21 cellular contexts compared by ENCODE assay signal in the genomic region with DNA sequence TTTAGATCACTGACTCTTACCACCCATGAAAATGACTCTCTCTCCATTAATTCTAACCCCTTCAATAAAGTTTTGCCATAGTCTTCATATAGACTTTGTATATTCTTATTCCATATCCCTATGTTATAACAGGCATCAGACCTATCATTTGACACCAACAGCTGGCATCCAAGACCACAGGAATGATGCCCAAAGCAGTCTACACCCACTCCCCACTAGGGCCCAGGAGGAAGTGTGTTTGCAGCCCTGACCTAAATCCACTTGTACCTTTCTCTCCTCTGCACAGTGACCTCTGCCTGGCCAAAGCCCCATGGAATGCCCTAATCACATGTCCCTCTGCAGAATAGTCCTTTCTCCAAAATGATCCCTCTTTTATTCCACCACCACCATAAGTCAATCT.
A peak's percentile ranks its signal among the peaks of the same experiment; 100 is the strongest.
DNase-seq lines count a peak whose midpoint lies in the region; ATAC-seq, FAIRE-seq and TF ChIP-seq lines count a peak whose summit lies in the region.
"Had no signal": no experiment of that assay in that cellular context is flagged by ENCODE, and none has a peak within 500 bp of the region (broad histone marks: within the 10 kb centered on the region; RNA-seq: fewer than 3 reads in every experiment).

No MANE protein-coding gene starts in this region.

- H3K27me3 ChIP-seq in mesenchymal stem cell (ENCODE audit: control insufficient read depth in 1 of 2, insufficient read depth in 1 of 2, low read length in 2 of 2) (no peaks in the 10 kb centered on the region), aorta (ENCODE audit: control insufficient read depth in 1 of 2, insufficient read depth in 2 of 2, low read length in 1 of 2) (no peaks in the 10 kb centered on the region), MG63 (no peaks in the 10 kb centered on the region)
- H3K27me3 ChIP-seq: BLaER1 treated with 17β-estradiol and CSF1 and Interleukin-3, amounts not matched to agents 10 nM and 100 nM; SJSA1 had no signal

- H3K18ac ChIP-seq in mesenchymal stem cell (ENCODE audit: low read depth in 1 of 2, low read length in 2 of 2), result peak overlapping the region; percentile 26 to 61

- intact Hi-C loops in aorta (cut with DNase I), result no loop called here
- intact Hi-C loops in CD14-positive monocyte (cut with micrococcal nuclease), result loop anchor here in 1 of 2 donors (10.0 kb wide), 1 partner anchor 66 kb away; no protein-coding TSS in a partner anchor

- no peak for TF ChIP-seq EP300 in A549 (IDR thresholded peaks at IDR 0.05)

- DNase-seq in A549 (ENCODE audit: low read depth in 1 of 2, low spot score in 1 of 2) (no peak), LHCN-M2 (ENCODE audit: low read depth) (peak; percentile 61), mesenchymal stem cell (no peak), osteocyte (ENCODE audit: extremely low spot score, unreplicated experiment) (no peak), aorta (no peak), MG63 (no peak), CD14-positive monocyte (ENCODE audit: low spot score) (no peak)
- DNase-seq: CD8-positive, alpha-beta memory T cell; H7; KG1; NCI-H1048; NCI-H1436; NCI-H2029; NCI-H345; NCI-H524 treated with DMSO at 0.1 percent for 48 hours; PC-3; RPMI8226 had no signal

- H3K36me3 ChIP-seq in mesenchymal stem cell (ENCODE audit: control insufficient read depth in 1 of 2, insufficient read depth in 2 of 2, low read depth in 1 of 2, low read length in 2 of 2), result peaks cover 0 to 6% of the 10 kb centered on the region in 2 experiments
- H3K36me3 ChIP-seq in aorta (ENCODE audit: control insufficient read depth in 1 of 2, insufficient read depth in 2 of 2, low read length in 1 of 2), result no peaks in the 10 kb centered on the region
- no peaks in the 10 kb centered on the region for H3K36me3 ChIP-seq in MG63
- H3K36me3 ChIP-seq: SJSA1 had no signal

- ATAC-seq in A549, result no peak
- ATAC-seq in aorta (ENCODE audit: low FRiP score), result no peak
- ATAC-seq: HepG2, PC-3 had no signal

- H3K27me3 Mint-ChIP-seq in osteocyte (ENCODE audit: unreplicated experiment) (no peaks in the 10 kb centered on the region), CD14-positive monocyte (ENCODE audit: low read depth in 3 of 3) (peaks cover 0 to 7% (median 0%) of the 10 kb centered on the region in 3 donors)

- H3K4me3 Mint-ChIP-seq in osteocyte (ENCODE audit: unreplicated experiment), result no peak overlapping the region
- H3K4me3 Mint-ChIP-seq in CD14-positive monocyte, result no peak overlapping the region
- H3K4me3 Mint-ChIP-seq: CD8-positive, alpha-beta memory T cell had no signal

- H3K9ac ChIP-seq in mesenchymal stem cell (ENCODE audit: low read length), result no peak overlapping the region

- CTCF ChIA-PET in A549 (lab: Yijun Ruan, JAX), result no interaction called here

- H3K23ac ChIP-seq in mesenchymal stem cell (ENCODE audit: low read length in 2 of 2), result no peak overlapping the region

- no peak overlapping the region for H4K91ac ChIP-seq in mesenchymal stem cell (ENCODE audit: low read length)

- peak overlapping the region; percentile 58 for H3K27ac Mint-ChIP-seq in osteocyte (ENCODE audit: unreplicated experiment)
- H3K27ac Mint-ChIP-seq in CD14-positive monocyte, result peak overlapping the region in 2 of 7 donors; percentile 65 to 81

- H3K4me2 ChIP-seq in A549 (no peak overlapping the region), mesenchymal stem cell (ENCODE audit: low read length, poor library complexity, severe bottlenecking) (no peak overlapping the region)

- peak overlapping the region in 1 of 2 experiments; percentile 9 for H2BK12ac ChIP-seq in mesenchymal stem cell (ENCODE audit: low read length in 2 of 2)

- H3K36me3 Mint-ChIP-seq in osteocyte (ENCODE audit: unreplicated experiment) (peaks cover 9% of the 10 kb centered on the region), CD14-positive monocyte (peaks cover 0 to 3% of the 10 kb centered on the region in 2 donors)
- H3K36me3 Mint-ChIP-seq: CD8-positive, alpha-beta memory T cell had no signal

- no peak for TF ChIP-seq RAD21 in A549 (conservative IDR thresholded peaks at IDR 0.05 in 1 of 2, IDR thresholded peaks at IDR 0.05 in 1 of 2)

- H4K8ac ChIP-seq in mesenchymal stem cell (ENCODE audit: low read length), result no peak overlapping the region

- peaks cover 40% of the 10 kb centered on the region for H3K4me1 Mint-ChIP-seq in osteocyte (ENCODE audit: unreplicated experiment)
- peaks cover 36% of the 10 kb centered on the region for H3K4me1 Mint-ChIP-seq in CD14-positive monocyte
- H3K4me1 Mint-ChIP-seq: CD8-positive, alpha-beta memory T cell had no signal

- H3K27ac ChIP-seq in A549 (peak overlapping the region; percentile 46 to 76; a peak in 5 of 6 replicates), mesenchymal stem cell (ENCODE audit: low read length, poor library complexity, severe bottlenecking) (no peak overlapping the region), aorta (ENCODE audit: low read depth in 1 of 2, low read length in 2 of 2) (no peak overlapping the region)
- H3K27ac ChIP-seq: SJSA1 had no signal

- no peak overlapping the region for H3K14ac ChIP-seq in mesenchymal stem cell (ENCODE audit: low read length in 2 of 2)

- POLR2A ChIA-PET in A549 (lab: Yijun Ruan, JAX), result no interaction called here

- H3K9me3 Mint-ChIP-seq in osteocyte (ENCODE audit: unreplicated experiment) (no peaks in the 10 kb centered on the region), CD14-positive monocyte (peaks cover 0 to 9% (median 7%) of the 10 kb centered on the region in 7 donors)
- H3K9me3 Mint-ChIP-seq: CD8-positive, alpha-beta memory T cell had no signal

- no peak overlapping the region for H3K4ac ChIP-seq in mesenchymal stem cell (ENCODE audit: low read depth in 1 of 2, low read length in 2 of 2)

- no peak overlapping the region for H2AFZ ChIP-seq in mesenchymal stem cell (ENCODE audit: low read depth, low read length)

- H2BK120ac ChIP-seq in mesenchymal stem cell (ENCODE audit: low read depth, low read length), result no peak overlapping the region

- no peak overlapping the region for H3K4me3 ChIP-seq in A549
- H3K4me3 ChIP-seq in mesenchymal stem cell (ENCODE audit: insufficient read depth in 1 of 2, low read depth in 1 of 2, low read length in 2 of 2), result no peak overlapping the region
- H3K4me3 ChIP-seq in aorta (ENCODE audit: low read length in 2 of 2), result no peak overlapping the region
- no peak overlapping the region for H3K4me3 ChIP-seq in MG63
- H3K4me3 ChIP-seq: SJSA1 had no signal

- TF ChIP-seq CTCF in A549 (IDR thresholded peaks at IDR 0.05) (no peak), osteocyte (IDR thresholded peaks at IDR 0.05) (no peak), CD14-positive monocyte (IDR thresholded peaks at IDR 0.05) (no peak)

- TF ChIP-seq POLR2A in A549 (IDR thresholded peaks at IDR 0.05; ENCODE audit: low read length), result no peak

- no peak overlapping the region for H2BK15ac ChIP-seq in mesenchymal stem cell (ENCODE audit: low read depth, poor library complexity, severe bottlenecking)

- H3K4me1 ChIP-seq in A549, result peaks cover 62% of the 10 kb centered on the region
- H3K4me1 ChIP-seq in mesenchymal stem cell (ENCODE audit: control insufficient read depth, insufficient read depth, low read depth, low read length), result peaks cover 16% of the 10 kb centered on the region
- no peaks in the 10 kb centered on the region for H3K4me1 ChIP-seq in aorta (ENCODE audit: control insufficient read depth in 1 of 2, insufficient read depth in 2 of 2, low read length in 2 of 2)

- peaks cover 10% of the 10 kb centered on the region for H3K79me1 ChIP-seq in mesenchymal stem cell (replicated peaks; ENCODE audit: low read length, poor library complexity, severe bottlenecking)

- H3K9me3 ChIP-seq in A549, result no peaks in the 10 kb centered on the region
- H3K9me3 ChIP-seq in mesenchymal stem cell (ENCODE audit: control insufficient read depth, low read length), result no peaks in the 10 kb centered on the region
- H3K9me3 ChIP-seq in aorta (ENCODE audit: control insufficient read depth, low read length), result no peaks in the 10 kb centered on the region
- H3K9me3 ChIP-seq in MG63, result no peaks in the 10 kb centered on the region
- H3K9me3 ChIP-seq: SJSA1 had no signal

- FAIRE-seq in A549 (lab: Jason Lieb, UNC), result no peak
- FAIRE-seq: GM12891, HepG2 had no signal

- H2BK5ac ChIP-seq in mesenchymal stem cell (ENCODE audit: low read depth, low read length, poor library complexity, severe bottlenecking), result no peak overlapping the region

- peak overlapping the region; percentile 4 for H2AK5ac ChIP-seq in mesenchymal stem cell (ENCODE audit: low read length, severe bottlenecking)

TF ChIP-seq in A549, 52 proteins besides CTCF, POLR2A, EP300 and RAD21:
- TF ChIP-seq RNF2 (IDR thresholded peaks at IDR 0.05; ENCODE audit: borderline replicate concordance, low read depth) (no peak), MAFK (IDR thresholded peaks at IDR 0.05; ENCODE audit: partially characterized antibody) (no peak), POLR2AphosphoS2 (conservative IDR thresholded peaks at IDR 0.05; ENCODE audit: low read length) (no peak), NPAS2 (CRISPR knock-in tag; IDR thresholded peaks at IDR 0.05; ENCODE audit: borderline replicate concordance) (no peak), CEBPB (IDR thresholded peaks at IDR 0.05) (no peak), ZC3H11A (IDR thresholded peaks at IDR 0.05) (no peak), RFX5 (IDR thresholded peaks at IDR 0.05) (no peak)
- TF ChIP-seq, protein P1, sequence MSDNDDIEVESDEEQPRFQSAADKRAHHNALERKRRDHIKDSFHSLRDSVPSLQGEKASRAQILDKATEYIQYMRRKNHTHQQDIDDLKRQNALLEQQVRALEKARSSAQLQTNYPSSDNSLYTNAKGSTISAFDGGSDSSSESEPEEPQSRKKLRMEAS (IDR thresholded peaks at IDR 0.05), result no peak
- TF ChIP-seq, protein P2, sequence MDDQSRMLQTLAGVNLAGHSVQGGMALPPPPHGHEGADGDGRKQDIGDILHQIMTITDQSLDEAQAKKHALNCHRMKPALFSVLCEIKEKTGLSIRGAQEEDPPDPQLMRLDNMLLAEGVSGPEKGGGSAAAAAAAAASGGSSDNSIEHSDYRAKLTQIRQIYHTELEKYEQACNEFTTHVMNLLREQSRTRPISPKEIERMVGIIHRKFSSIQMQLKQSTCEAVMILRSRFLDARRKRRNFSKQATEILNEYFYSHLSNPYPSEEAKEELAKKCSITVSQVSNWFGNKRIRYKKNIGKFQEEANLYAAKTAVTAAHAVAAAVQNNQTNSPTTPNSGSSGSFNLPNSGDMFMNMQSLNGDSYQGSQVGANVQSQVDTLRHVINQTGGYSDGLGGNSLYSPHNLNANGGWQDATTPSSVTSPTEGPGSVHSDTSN (IDR thresholded peaks at IDR 0.05), result no peak

Comparison
In these comparisons a context has a peak if more than half of its experiments do, and no peak if none do; other contexts are left out.
1. H3K27ac ChIP-seq: peak in A549 (2 of 2); none in mesenchymal stem cell (single experiment) and aorta (0 of 2).